Comparison of ENCODE assay signal across 9 cellular contexts in genomic region chr7:43954524-43955228, GRCh38. TPM values are rescaled to one million over a fixed set of nuclear protein-coding genes. Genes with fewer than 3 reads are reported as not detected.
DNase-seq lines count a peak whose midpoint lies in the region; ATAC-seq, FAIRE-seq and TF ChIP-seq lines count a peak whose summit lies in the region.
"Had no signal": no experiment of that assay in that cellular context is flagged by ENCODE, and none has a peak within 500 bp of the region (broad histone marks: within the 10 kb centered on the region; RNA-seq: fewer than 3 reads in every experiment).

No MANE protein-coding gene starts in this region.

- no peak overlapping the region for H4K91ac ChIP-seq in IMR-90 (ENCODE audit: insufficient read depth, low read depth, low read length)

- no peaks in the 10 kb centered on the region for H3K9me1 ChIP-seq in IMR-90 (ENCODE audit: insufficient read depth, low read length)

- ATAC-seq in IMR-90 (ENCODE audit: low read depth): peak; percentile 94

- peaks cover 4% of the 10 kb centered on the region for H3K27me3 Mint-ChIP-seq in neural progenitor cell (ENCODE audit: insufficient read depth, low read depth)

- peak overlapping the region; percentile 50 for H3K27ac Mint-ChIP-seq in neural progenitor cell

- H4K20me1 ChIP-seq in IMR-90 (ENCODE audit: insufficient read depth, low read length) (no peaks in the 10 kb centered on the region), SU-DHL-6 (ENCODE audit: low read depth, low read length) (no peaks in the 10 kb centered on the region), neural progenitor cell (ENCODE audit: low read depth) (no peaks in the 10 kb centered on the region)

- TF ChIP-seq RAD21 in IMR-90 (IDR thresholded peaks at IDR 0.05; ENCODE audit: low read length): peak; percentile 80

- H3K4me3 ChIP-seq in IMR-90 (ENCODE audit: insufficient read depth, low read depth, low read length) (no peak overlapping the region), SU-DHL-6 (ENCODE audit: insufficient read depth, low read length, poor library complexity, severe bottlenecking) (no peak overlapping the region), esophagus squamous epithelium (no peak overlapping the region), neural progenitor cell (no peak overlapping the region)

- no peaks in the 10 kb centered on the region for H3K9me3 Mint-ChIP-seq in neural progenitor cell

- H2AK9ac ChIP-seq in IMR-90 (replicated peaks; ENCODE audit: low read depth, low read length, poor library complexity): no peak overlapping the region

- whole genome bisulfite sequencing in IMR-90 (ENCODE audit: extremely low coverage in 2 of 2, insufficient read length in 1 of 2), 2 experiments: no CpG with 5 or more reads among the region's 3 CpGs
- WGBS in esophagus squamous epithelium, 2 donors: 60 to 77% methylated on average over 3 of the region's 3 CpGs

- H3K18ac ChIP-seq in IMR-90 (ENCODE audit: low read depth, low read length): no peak overlapping the region

- dilution Hi-C loops in IMR-90 (cut with HindIII; ENCODE audit: low sequenced_read_pairs, unreplicated experiment): no loop called here

- CTCF ChIA-PET in IMR-90 (lab: Yijun Ruan, JAX): interaction anchor here (0.5 to 1.1 kb wide), 3 partner anchors 11 to 249 kb away, joined by 3 to 4 read pairs (median 3); no protein-coding TSS in a partner anchor

- H3K4me1 ChIP-seq in IMR-90 (ENCODE audit: control insufficient read depth, insufficient read depth, low read length) (no peaks in the 10 kb centered on the region), esophagus squamous epithelium (no peaks in the 10 kb centered on the region), neural progenitor cell (no peaks in the 10 kb centered on the region)

- FAIRE-seq in GM18507 (lab: Jason Lieb, UNC): peak; percentile 77

- H3K14ac ChIP-seq in IMR-90 (replicated peaks; ENCODE audit: low read depth, low read length): no peak overlapping the region

- no peak overlapping the region for H3K27ac ChIP-seq in IMR-90 (ENCODE audit: insufficient read depth, low read length)
- H3K27ac ChIP-seq in SU-DHL-6 (ENCODE audit: low read depth, low read length): no peak overlapping the region
- no peak overlapping the region for H3K27ac ChIP-seq in esophagus squamous epithelium
- no peak overlapping the region for H3K27ac ChIP-seq in neural progenitor cell

- TF ChIP-seq POLR2A in IMR-90 (IDR thresholded peaks at IDR 0.05; ENCODE audit: low read depth, low read length) (no peak), esophagus squamous epithelium (IDR thresholded peaks at IDR 0.05) (no peak)

- peak overlapping the region; percentile 35 for H2AFZ ChIP-seq in IMR-90 (replicated peaks; ENCODE audit: low read length, poor library complexity)
- no peak overlapping the region for H2AFZ ChIP-seq in SU-DHL-6 (ENCODE audit: low read depth, low read length, severe bottlenecking)
- no peak overlapping the region for H2AFZ ChIP-seq in neural progenitor cell (replicated peaks)

- H3K9ac ChIP-seq in IMR-90 (ENCODE audit: low read depth, low read length) (no peak overlapping the region), SU-DHL-6 (ENCODE audit: low read length) (no peak overlapping the region), neural progenitor cell (no peak overlapping the region)

- H3K36me3 ChIP-seq in IMR-90 (ENCODE audit: control insufficient read depth, insufficient read depth, low read length) (peaks cover 13% of the 10 kb centered on the region), SU-DHL-6 (ENCODE audit: low read length) (no peaks in the 10 kb centered on the region), esophagus squamous epithelium (peaks cover 5 to 76% (median 13%) of the 10 kb centered on the region in 3 donors), neural progenitor cell (no peaks in the 10 kb centered on the region)

- H2BK5ac ChIP-seq in IMR-90 (ENCODE audit: low read depth, low read length, poor library complexity, severe bottlenecking): no peak overlapping the region

- TF ChIP-seq CTCF in IMR-90 (conservative IDR thresholded peaks at IDR 0.05; ENCODE audit: low read depth, low read length): peak; percentile 59
- TF ChIP-seq CTCF in SU-DHL-6 (IDR thresholded peaks at IDR 0.05; ENCODE audit: insufficient read depth, low read length, poor library complexity, severe bottlenecking): peak; percentile 50
- peak in 5 of 6 experiments; percentile 14 to 45 (median 27) for TF ChIP-seq CTCF in esophagus squamous epithelium (IDR thresholded peaks at IDR 0.05)
- TF ChIP-seq CTCF in neural progenitor cell (IDR thresholded peaks at IDR 0.05): peak; percentile 61

- intact Hi-C loops in IMR-90 (cut with micrococcal nuclease): loop anchor here (5.0 kb wide), 1 partner anchor 82 kb away; no protein-coding TSS in a partner anchor
- intact Hi-C loops in esophagus squamous epithelium (cut with DNase I): no loop called here

- H3K36me3 Mint-ChIP-seq in neural progenitor cell: peaks cover 13% of the 10 kb centered on the region

- no peak overlapping the region for H4K8ac ChIP-seq in IMR-90 (ENCODE audit: low read depth in 2 of 2, low read length in 2 of 2)

- H3K79me2 ChIP-seq in SU-DHL-6 (ENCODE audit: insufficient read depth, low read length): no peaks in the 10 kb centered on the region
- no peaks in the 10 kb centered on the region for H3K79me2 ChIP-seq in neural progenitor cell (ENCODE audit: low read depth)

- peak; percentile 12 for DNase-seq in COR-L47 (lab: John Stamatoyannopoulos, UW)
- DNase-seq in GM18507 (ENCODE audit: extremely low spot score, insufficient read length, low read depth): peak; percentile 23
- peak; percentile 75 for DNase-seq in IMR-90
- DNase-seq in esophagus squamous epithelium (lab: John Stamatoyannopoulos, UW): no peak
- peak; percentile 64 for DNase-seq in neural progenitor cell (ENCODE audit: low spot score)
- DNase-seq in effector CD8-positive, alpha-beta T cell (lab: John Stamatoyannopoulos, UW): no peak
- no peak for DNase-seq in activated CD4-positive, CD25-positive, alpha-beta regulatory T cell (lab: John Stamatoyannopoulos, UW)

- H2BK20ac ChIP-seq in IMR-90 (ENCODE audit: low read depth, low read length): no peak overlapping the region

- no peaks in the 10 kb centered on the region for H3K9me2 ChIP-seq in SU-DHL-6 (replicated peaks; ENCODE audit: insufficient read depth, low read length)

- H3K9me3 ChIP-seq in IMR-90 (ENCODE audit: control insufficient read depth, insufficient read depth, low read length) (no peaks in the 10 kb centered on the region), SU-DHL-6 (ENCODE audit: insufficient read depth, low read length) (no peaks in the 10 kb centered on the region), esophagus squamous epithelium (no peaks in the 10 kb centered on the region), neural progenitor cell (ENCODE audit: low read depth) (no peaks in the 10 kb centered on the region)

- H3K23ac ChIP-seq in IMR-90 (ENCODE audit: low read depth, low read length): no peak overlapping the region

- no peak overlapping the region for H2BK15ac ChIP-seq in IMR-90 (ENCODE audit: low read depth, low read length)

- no peak overlapping the region for H3K56ac ChIP-seq in IMR-90 (ENCODE audit: extremely low read depth, insufficient read depth, low read length)

- no peaks in the 10 kb centered on the region for H3K79me1 ChIP-seq in IMR-90 (ENCODE audit: low read depth in 1 of 2, low read length in 2 of 2)

- H4K5ac ChIP-seq in IMR-90 (ENCODE audit: low read depth, low read length): no peak overlapping the region

- H3K4me1 Mint-ChIP-seq in neural progenitor cell: no peaks in the 10 kb centered on the region

- H3K4ac ChIP-seq in IMR-90 (ENCODE audit: low read depth, low read length): no peak overlapping the region

- POLR2A ChIA-PET in IMR-90 (lab: Charles Lee; ENCODE audit: unreplicated experiment): no interaction called here

- no TSS peak for BruUV-seq in IMR-90 (replicated peaks; lab: Mats Ljungman, UMichigan)

- no peak overlapping the region for H3K4me3 Mint-ChIP-seq in neural progenitor cell

- no peaks in the 10 kb centered on the region for H3F3A ChIP-seq in SU-DHL-6 (ENCODE audit: insufficient read depth)
- H3F3A ChIP-seq in neural progenitor cell (ENCODE audit: low read depth): no peaks in the 10 kb centered on the region

- in situ Hi-C loops in IMR-90 (cut with MboI; ENCODE audit: low sequenced_read_pairs): no loop called here

- H3K4me2 ChIP-seq in IMR-90 (ENCODE audit: low read depth, low read length) (no peak overlapping the region), SU-DHL-6 (ENCODE audit: low read depth, low read length, poor library complexity, severe bottlenecking) (no peak overlapping the region), neural progenitor cell (no peak overlapping the region)

- H3K27me3 ChIP-seq in IMR-90 (ENCODE audit: control insufficient read depth, insufficient read depth, low read length) (no peaks in the 10 kb centered on the region), SU-DHL-6 (ENCODE audit: low read length) (no peaks in the 10 kb centered on the region), esophagus squamous epithelium (no peaks in the 10 kb centered on the region), neural progenitor cell (no peaks in the 10 kb centered on the region)

- H2BK120ac ChIP-seq in IMR-90 (ENCODE audit: low read depth, low read length): no peak overlapping the region

- H2AK5ac ChIP-seq in IMR-90 (ENCODE audit: low read depth, low read length): no peak overlapping the region

TF ChIP-seq in IMR-90, 13 proteins besides CTCF, POLR2A, EP300 and RAD21 (continues in another document):
- no peak for TF ChIP-seq BHLHE40 (IDR thresholded peaks at IDR 0.05; ENCODE audit: low read depth, low read length)
- TF ChIP-seq SMC3 (IDR thresholded peaks at IDR 0.05; ENCODE audit: low read depth, low read length): peak; percentile 62

RNA-seq across cellular contexts. Expression of gene UBE2D4, which starts 28.4 kb away (rescaled TPM):
- total RNA-seq in IMR-90 (2012; rRNA removed) (8.6 and 9.7 TPM in 2 replicates), esophagus squamous epithelium (10 to 100 TPM in 1 of 4 donors, 1 to 10 TPM in 3; 8.8 to 10.9 (median 9.5) TPM), neural progenitor cell (ENCODE audit: low replicate concordance) (6.8 and 11.7 TPM in 2 replicates)
- 9.7 and 10.5 TPM in 2 replicates for polyA plus RNA-seq in IMR-90 (2012; rRNA removed)
- 7.5 and 11.0 TPM in 2 replicates for polyA plus RNA-seq in IMR-90 (2012; cell fraction: cytosol; rRNA removed)
- 5.7 and 6.0 TPM in 2 replicates for polyA plus RNA-seq in IMR-90 (2012; cell fraction: nucleus; rRNA removed; ENCODE audit: low replicate concordance)

RNA-seq across cellular contexts. Expression of gene SPDYE1, which starts 43.0 kb away (rescaled TPM):
- not detected in 2 replicates for total RNA-seq in IMR-90 (2012; rRNA removed)
- polyA plus RNA-seq in IMR-90 (2012; rRNA removed): not detected in 2 replicates
- polyA plus RNA-seq in IMR-90 (2012; cell fraction: cytosol; rRNA removed): not detected in 2 replicates
- polyA plus RNA-seq in IMR-90 (2012; cell fraction: nucleus; rRNA removed; ENCODE audit: low replicate concordance): not detected in 2 replicates
- not detected for total RNA-seq in esophagus squamous epithelium
- not detected in 2 replicates for total RNA-seq in neural progenitor cell (ENCODE audit: low replicate concordance)
- total RNA-seq: T-helper 2 cell treated with Interferon-gamma antibody and Interleukin-4, amounts not matched to agents 100 ng/mL and 5 ng/mL, for 36 hours had no signal

RNA-seq across cellular contexts. Expression of gene URGCP, which starts 48.3 kb away (rescaled TPM):
- 24.4 and 25.5 TPM in 2 replicates for total RNA-seq in IMR-90 (2012; rRNA removed)
- 19.9 and 22.0 TPM in 2 replicates for polyA plus RNA-seq in IMR-90 (2012; rRNA removed)
- 12.5 and 15.2 TPM in 2 replicates for polyA plus RNA-seq in IMR-90 (2012; cell fraction: cytosol; rRNA removed)
- polyA plus RNA-seq in IMR-90 (2012; cell fraction: nucleus; rRNA removed; ENCODE audit: low replicate concordance): 31.4 and 33.7 TPM in 2 replicates
- 10 to 100 TPM; 18.3 to 22.8 (median 21.1) TPM for total RNA-seq in esophagus squamous epithelium
- 9.2 TPM in 2 replicates for total RNA-seq in neural progenitor cell (ENCODE audit: low replicate concordance)

Comparison
In these comparisons a context has a peak if more than half of its experiments do, and no peak if none do; other contexts are left out.
1. DNase-seq: peak in COR-L47 (single experiment), GM18507 (single experiment), IMR-90 (single experiment) and neural progenitor cell (single experiment); none in esophagus squamous epithelium (single experiment), effector CD8-positive, alpha-beta T cell (single experiment) and activated CD4-positive, CD25-positive, alpha-beta regulatory T cell (0 of 4).
2. Peak in every context shown above with its lines, with median percentiles within 50 percentile points of each other: CTCF ChIP-seq.